ENCODE assay signal across 22 cellular contexts in the genomic region with DNA sequence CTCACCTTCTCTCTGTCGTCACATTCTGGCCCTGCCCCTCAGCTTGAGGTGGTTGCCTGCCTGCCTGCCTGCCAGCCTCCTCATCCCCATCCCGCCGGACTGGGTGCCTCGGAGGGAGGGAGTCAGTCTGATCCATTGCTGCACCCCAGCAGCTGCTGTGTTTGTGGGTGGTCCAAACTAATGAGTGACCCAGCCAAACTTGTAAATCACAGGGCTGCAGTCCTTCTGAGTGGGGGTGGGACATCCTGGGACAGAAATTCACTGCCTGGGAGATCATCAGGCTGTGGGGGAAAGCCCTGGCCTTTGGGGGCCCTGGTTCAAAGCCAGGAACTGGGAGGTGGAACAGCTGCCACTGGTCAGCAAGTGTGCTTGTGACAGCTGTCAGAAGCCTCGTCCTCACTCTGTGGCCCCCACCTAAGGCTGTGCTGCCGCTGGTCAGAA. TPM values are rescaled to one million over a fixed set of nuclear protein-coding genes. Genes with fewer than 3 reads are reported as not detected.
"Had no signal": no experiment of that assay in that cellular context is flagged by ENCODE, and none has a peak within 500 bp of the region (broad histone marks: within the 10 kb centered on the region; RNA-seq: fewer than 3 reads in every experiment).

No MANE protein-coding gene starts in this region.

- DNase-seq: activated B cell treated with CpG ODN at 0.5 μM for 24 hours; activated CD4-positive, alpha-beta T cell treated with anti-CD3 and anti-CD28 coated beads, Interleukin-2, amount 10 ng/mL, durations not matched to agents 7 days and 5 days; activated CD8-positive, alpha-beta memory T cell treated with anti-CD3 and anti-CD28 coated beads, Interleukin-2, amount 50 U/mL, for 4 hours; activated effector memory CD4-positive, alpha-beta T cell treated with Interleukin-2 at 50 U/mL for 16 hours; activated naive CD4-positive, alpha-beta T cell treated with anti-CD3 and anti-CD28 coated beads, Interleukin-2, amount 10 ng/mL, durations not matched to agents 7 days and 5 days; activated naive CD8-positive, alpha-beta T cell treated with anti-CD3 and anti-CD28 coated beads, Interleukin-2, amount 50 U/mL, for 24 hours; activated T-cell treated with anti-CD3 and anti-CD28 coated beads, Interleukin-2, amount 50 U/mL, for 4 hours; anterior cingulate cortex; central memory CD4-positive, alpha-beta T cell; foreskin melanocyte; glutamatergic neuron; hypothalamus; left ventricle myocardium inferior; retina; stimulated activated CD4-positive, alpha-beta T cell treated with anti-CD3 and anti-CD28 coated beads, Interleukin-15, amount 100 ng/mL, for 24 hours; stimulated activated CD4-positive, alpha-beta T cell treated with anti-CD3 and anti-CD28 coated beads, Interleukin-2, amount 100 ng/mL, for 48 hours had no signal

- H3K9me3 ChIP-seq: left ventricle myocardium inferior, tibial nerve had no signal

- H3K4me3 ChIP-seq: dorsolateral prefrontal cortex, left ventricle myocardium inferior, skin epidermis, tibial nerve had no signal

- ATAC-seq: activated naive CD8-positive, alpha-beta T cell treated with anti-CD3 and anti-CD28 coated beads, Interleukin-2, amount 50 U/mL, for 24 hours; activated T-cell treated with anti-CD3 and anti-CD28 coated beads, Interleukin-2, amount 50 U/mL, for 4 hours; naive thymus-derived CD8-positive, alpha-beta T cell had no signal

- H3K36me3 ChIP-seq: left ventricle myocardium inferior, tibial nerve had no signal

- H3K27ac ChIP-seq: dorsolateral prefrontal cortex, left ventricle myocardium inferior, skin epidermis, tibial nerve had no signal

- H3K4me1 ChIP-seq: left ventricle myocardium inferior had no signal

RNA-seq across cellular contexts. Expression of a gene that starts 5.5 kb away (rescaled TPM):
- total RNA-seq: activated B cell treated with CpG ODN at 0.5 μM for 24 hours; activated CD4-positive, alpha-beta T cell treated with anti-CD3 and anti-CD28 coated beads, Interleukin-2, amount 10 ng/mL, durations not matched to agents 7 days and 5 days; activated T-cell treated with anti-CD3 and anti-CD28 coated beads, Interleukin-2, amount 50 U/mL, for 4 hours; epithelial cell of proximal tubule; left ventricle myocardium inferior; naive thymus-derived CD8-positive, alpha-beta T cell; tibial nerve had no signal
- polyA plus RNA-seq: keratinocyte; naive thymus-derived CD8-positive, alpha-beta T cell had no signal

RNA-seq across cellular contexts. Expression of a gene that starts 6.8 kb away (rescaled TPM):
- total RNA-seq: activated B cell treated with CpG ODN at 0.5 μM for 24 hours; activated CD4-positive, alpha-beta T cell treated with anti-CD3 and anti-CD28 coated beads, Interleukin-2, amount 10 ng/mL, durations not matched to agents 7 days and 5 days; activated T-cell treated with anti-CD3 and anti-CD28 coated beads, Interleukin-2, amount 50 U/mL, for 4 hours; naive thymus-derived CD8-positive, alpha-beta T cell had no signal
- polyA plus RNA-seq: keratinocyte; naive thymus-derived CD8-positive, alpha-beta T cell had no signal
